Comparison of ENCODE assay signal across 13 cellular contexts in the genomic region with DNA sequence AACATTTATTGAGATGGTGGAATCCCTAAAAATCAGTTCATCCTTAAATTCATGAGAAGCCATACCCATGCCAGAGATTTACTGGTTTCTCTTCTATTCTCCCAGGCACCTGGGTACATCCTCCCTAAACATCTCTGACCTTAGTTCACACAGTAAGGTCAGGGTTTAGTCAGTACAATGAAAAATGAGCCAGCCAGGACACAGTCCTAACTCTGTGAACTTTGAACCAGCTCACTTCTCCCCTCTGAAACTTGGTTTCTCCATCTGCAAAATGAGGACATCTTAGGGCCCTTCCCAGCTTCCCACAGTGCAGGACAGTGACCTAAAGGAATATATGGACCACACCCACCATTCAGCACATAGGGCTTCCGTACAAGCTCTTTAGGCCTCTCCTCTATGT. TPM values are rescaled to one million over a fixed set of nuclear protein-coding genes. Genes with fewer than 3 reads are reported as not detected.
DNase-seq lines count a peak whose midpoint lies in the region; ATAC-seq, FAIRE-seq and TF ChIP-seq lines count a peak whose summit lies in the region.
"Had no signal": no experiment of that assay in that cellular context is flagged by ENCODE, and none has a peak within 500 bp of the region (broad histone marks: within the 10 kb centered on the region; RNA-seq: fewer than 3 reads in every experiment).

No MANE protein-coding gene starts in this region.

- CTCF ChIA-PET in Panc1 (lab: Charles Lee) = no interaction called here

- FAIRE-seq in GM12892 (lab: Jason Lieb, UNC) = no peak

- intact Hi-C loops in Panc1 (cut with micrococcal nuclease; ENCODE audit: unreplicated experiment) = no loop called here

- no TSS peak for BruUV-seq in Panc1 (replicated peaks; lab: Mats Ljungman, UMichigan)

- POLR2A ChIA-PET in Panc1 (lab: Charles Lee) = no interaction called here

- H3K9me3 ChIP-seq in Panc1 (ENCODE audit: control insufficient read depth, insufficient read depth, low read depth, low read length) = no peaks in the 10 kb centered on the region
- H3K9me3 ChIP-seq: ascending aorta had no signal

- TF ChIP-seq CTCF in Panc1 (IDR thresholded peaks at IDR 0.05) = no peak
- no peak for TF ChIP-seq CTCF in epithelial cell of proximal tubule (conservative IDR thresholded peaks at IDR 0.05; ENCODE audit: low read depth, low read length)

- no peaks in the 10 kb centered on the region for H3K27me3 Mint-ChIP-seq in activated T-cell treated with anti-CD3 and anti-CD28 coated beads, Interleukin-2, amount 50 U/mL, for 72 hours (ENCODE audit: low read depth)

- H3K4me3 ChIP-seq in Panc1 (ENCODE audit: low read depth in 2 of 2, low read length in 2 of 2) (peak overlapping the region; percentile 76 to 94; a peak in 3 of 4 replicates), epithelial cell of proximal tubule (ENCODE audit: low read depth, low read length) (peak overlapping the region; percentile 1)
- H3K4me3 ChIP-seq: ascending aorta had no signal

- H3K4me3 Mint-ChIP-seq in activated T-cell treated with anti-CD3 and anti-CD28 coated beads, Interleukin-2, amount 50 U/mL, for 72 hours = peak overlapping the region; percentile 97 to 100
- peak overlapping the region; percentile 92 for H3K4me3 Mint-ChIP-seq in stimulated activated effector memory CD8-positive, alpha-beta T cell treated with anti-CD3 and anti-CD28 coated beads, Interleukin-12 subunit alpha, Interleukin-12 subunit beta, amount 100 ng/mL, for 72 hours

- TF ChIP-seq POLR2A in GM12892 (IDR thresholded peaks at IDR 0.05; ENCODE audit: low read depth, low read length) = no peak

- H3K9me3 Mint-ChIP-seq in activated T-cell treated with anti-CD3 and anti-CD28 coated beads, Interleukin-2, amount 50 U/mL, for 72 hours = no peaks in the 10 kb centered on the region
- H3K9me3 Mint-ChIP-seq in stimulated activated effector memory CD8-positive, alpha-beta T cell treated with anti-CD3 and anti-CD28 coated beads, Interleukin-12 subunit alpha, Interleukin-12 subunit beta, amount 100 ng/mL, for 72 hours = no peaks in the 10 kb centered on the region

- DNase-seq in activated T-cell treated with anti-CD3 and anti-CD28 coated beads, Interleukin-2, amount 50 U/mL, for 72 hours = no peak
- DNase-seq in activated T-cell treated with anti-CD3 and anti-CD28 coated beads, Interleukin-2, amount 50 U/mL, for 48 hours = no peak
- DNase-seq in Panc1 (ENCODE audit: low read depth, low spot score) = no peak
- DNase-seq in epithelial cell of proximal tubule (ENCODE audit: low read depth) = no peak
- no peak for DNase-seq in stimulated activated effector memory CD8-positive, alpha-beta T cell treated with anti-CD3 and anti-CD28 coated beads, Interleukin-12 subunit alpha, Interleukin-12 subunit beta, amount 100 ng/mL, for 72 hours (ENCODE audit: low spot score in 2 of 2)
- no peak for DNase-seq in SW 1271 (lab: John Stamatoyannopoulos, UW)
- DNase-seq in GM12892 (ENCODE audit: insufficient read length) = no peak
- DNase-seq in NCI-H226 = no peak
- DNase-seq: NCI-H2029 treated with DMSO at 0.1 percent for 48 hours, posterior cingulate gyrus had no signal

- peaks cover 17% of the 10 kb centered on the region for H3K4me1 ChIP-seq in Panc1 (ENCODE audit: control insufficient read depth, insufficient read depth, low read length)

- peaks cover 35% of the 10 kb centered on the region for H3K4me1 Mint-ChIP-seq in activated T-cell treated with anti-CD3 and anti-CD28 coated beads, Interleukin-2, amount 50 U/mL, for 72 hours (ENCODE audit: low read depth)
- peaks cover 32% of the 10 kb centered on the region for H3K4me1 Mint-ChIP-seq in stimulated activated effector memory CD8-positive, alpha-beta T cell treated with anti-CD3 and anti-CD28 coated beads, Interleukin-12 subunit alpha, Interleukin-12 subunit beta, amount 100 ng/mL, for 72 hours

- no peaks in the 10 kb centered on the region for H3K27me3 ChIP-seq in Panc1 (ENCODE audit: control insufficient read depth, insufficient read depth, low read length)
- H3K27me3 ChIP-seq: ascending aorta had no signal

- H3K36me3 Mint-ChIP-seq in activated T-cell treated with anti-CD3 and anti-CD28 coated beads, Interleukin-2, amount 50 U/mL, for 72 hours (ENCODE audit: insufficient read depth in 2 of 2) = peaks cover 8 to 43% of the 10 kb centered on the region in 2 donors
- peaks cover 89% of the 10 kb centered on the region for H3K36me3 Mint-ChIP-seq in stimulated activated effector memory CD8-positive, alpha-beta T cell treated with anti-CD3 and anti-CD28 coated beads, Interleukin-12 subunit alpha, Interleukin-12 subunit beta, amount 100 ng/mL, for 72 hours

- H3K36me3 ChIP-seq in Panc1 (ENCODE audit: control insufficient read depth, insufficient read depth, low read length) = peaks cover 32% of the 10 kb centered on the region

- H3K27ac Mint-ChIP-seq in activated T-cell treated with anti-CD3 and anti-CD28 coated beads, Interleukin-2, amount 50 U/mL, for 72 hours = peak overlapping the region; percentile 99
- H3K27ac Mint-ChIP-seq in stimulated activated effector memory CD8-positive, alpha-beta T cell treated with anti-CD3 and anti-CD28 coated beads, Interleukin-12 subunit alpha, Interleukin-12 subunit beta, amount 100 ng/mL, for 72 hours = peak overlapping the region; percentile 98

- in situ Hi-C loops in Panc1 (cut with HindIII; ENCODE audit: low pct_unique_long_range_greater_than_20kb, low sequenced_read_pairs) = no loop called here

- no peak for ATAC-seq in activated T-cell treated with anti-CD3 and anti-CD28 coated beads, Interleukin-2, amount 50 U/mL, for 72 hours (replicated peaks in 1 of 2)
- ATAC-seq in Panc1 = no peak
- no peak for ATAC-seq in stimulated activated effector memory CD8-positive, alpha-beta T cell treated with anti-CD3 and anti-CD28 coated beads, Interleukin-12 subunit alpha, Interleukin-12 subunit beta, amount 100 ng/mL, for 72 hours
- ATAC-seq: activated CD4-positive, CD25-positive, alpha-beta regulatory T cell treated with anti-CD3 and anti-CD28 coated beads, Interleukin-2, amount 50 U/mL, for 24 hours had no signal

- H3K27ac ChIP-seq in Panc1 (ENCODE audit: low read length) = no peak overlapping the region
- H3K27ac ChIP-seq: ascending aorta, epithelial cell of prostate had no signal

RNA-seq across cellular contexts. Expression of gene NOP16, which starts 1.9 kb away (rescaled TPM):
- 10 to 100 TPM; 41.8 to 42.3 TPM for total RNA-seq in activated T-cell treated with anti-CD3 and anti-CD28 coated beads, Interleukin-2, amount 50 U/mL, for 72 hours
- total RNA-seq in Panc1 (2021; ENCODE audit: unreplicated experiment) (76.2 TPM), epithelial cell of proximal tubule (23.5 and 42.7 TPM in 2 replicates)
- polyA plus RNA-seq in Panc1 (2012; ENCODE audit: insufficient read length) = 101 TPM
- polyA plus RNA-seq in GM12892 (2012; ENCODE audit: missing spikeins) = 73.3 TPM
- total RNA-seq: ascending aorta had no signal

RNA-seq across cellular contexts. Expression of gene HIGD2A, which starts 2.1 kb away (rescaled TPM):
- 100 to 1,000 TPM; 109 to 135 TPM for total RNA-seq in activated T-cell treated with anti-CD3 and anti-CD28 coated beads, Interleukin-2, amount 50 U/mL, for 72 hours
- total RNA-seq in Panc1 (2021; ENCODE audit: unreplicated experiment) = 162 TPM
- 179 TPM for polyA plus RNA-seq in Panc1 (2012; ENCODE audit: insufficient read length)
- total RNA-seq in epithelial cell of proximal tubule = 118 and 123 TPM in 2 replicates
- 130 TPM for polyA plus RNA-seq in GM12892 (2012; ENCODE audit: missing spikeins)

RNA-seq across cellular contexts. Expression of gene ARL10, which starts 21.2 kb away (rescaled TPM):
- 10 to 100 TPM in 1 of 2 donors, 1 to 10 TPM in 1; 7.5 to 14.0 TPM for total RNA-seq in activated T-cell treated with anti-CD3 and anti-CD28 coated beads, Interleukin-2, amount 50 U/mL, for 72 hours
- total RNA-seq in Panc1 (2021; ENCODE audit: unreplicated experiment) (2.0 TPM), epithelial cell of proximal tubule (2.9 and 3.4 TPM in 2 replicates)
- polyA plus RNA-seq in Panc1 (2012; ENCODE audit: insufficient read length) = 3.1 TPM
- 5.7 TPM for polyA plus RNA-seq in GM12892 (2012; ENCODE audit: missing spikeins)

RNA-seq across cellular contexts. Expression of gene KIAA1191, which starts 24.9 kb away (rescaled TPM):
- 10 to 100 TPM; 56.7 to 59.0 TPM for total RNA-seq in activated T-cell treated with anti-CD3 and anti-CD28 coated beads, Interleukin-2, amount 50 U/mL, for 72 hours
- total RNA-seq in Panc1 (2021; ENCODE audit: unreplicated experiment) (92.3 TPM), epithelial cell of proximal tubule (88.1 and 90.1 TPM in 2 replicates)
- 91.3 TPM for polyA plus RNA-seq in Panc1 (2012; ENCODE audit: insufficient read length)
- 39.6 TPM for polyA plus RNA-seq in GM12892 (2012; ENCODE audit: missing spikeins)

RNA-seq across cellular contexts. Expression of gene CLTB, which starts 29.8 kb away (rescaled TPM):
- total RNA-seq in activated T-cell treated with anti-CD3 and anti-CD28 coated beads, Interleukin-2, amount 50 U/mL, for 72 hours = 10 to 100 TPM; 38.1 to 41.9 TPM
- 124 TPM for total RNA-seq in Panc1 (2021; ENCODE audit: unreplicated experiment)
- 173 TPM for polyA plus RNA-seq in Panc1 (2012; ENCODE audit: insufficient read length)
- 149 and 152 TPM in 2 replicates for total RNA-seq in epithelial cell of proximal tubule
- polyA plus RNA-seq in GM12892 (2012; ENCODE audit: missing spikeins) = 29.6 TPM
